Comparison of ENCODE assay signal across 8 cellular contexts in genomic region chr10:27100800-27101347, GRCh38. TPM values are rescaled to one million over a fixed set of nuclear protein-coding genes. Genes with fewer than 3 reads are reported as not detected.
DNase-seq lines count a peak whose midpoint lies in the region; ATAC-seq and TF ChIP-seq lines count a peak whose summit lies in the region.

No MANE protein-coding gene starts in this region.

- H3K4me3 Mint-ChIP-seq in IgD-negative memory B cell, result peak overlapping the region; percentile 91 to 98 (median 96)
- peak overlapping the region; percentile 85 for H3K4me3 Mint-ChIP-seq in activated T-helper 2 cell treated with anti-CD3 and anti-CD28 coated beads, Interferon-gamma antibody, Interleukin-2, Interleukin-4, amounts not matched to agents 10 μg/mL and 5 μg/mL and 100 μg/mL, durations not matched to agents 14 hours and 24 hours and 36 hours (ENCODE audit: low read depth)

- peaks cover 3 to 21% (median 15%) of the 10 kb centered on the region in 9 donors for H3K4me1 ChIP-seq in heart right ventricle
- peaks cover 15% of the 10 kb centered on the region for H3K4me1 ChIP-seq in skeletal muscle satellite cell (ENCODE audit: control insufficient read depth, insufficient read depth, low read length)

- intact Hi-C loops in activated T-helper 2 cell treated with anti-CD3 and anti-CD28 coated beads, Interferon-gamma antibody, Interleukin-2, Interleukin-4, amounts not matched to agents 10 μg/mL and 5 μg/mL and 100 μg/mL, durations not matched to agents 14 hours and 24 hours and 36 hours (cut with micrococcal nuclease), result loop anchor here (1.0 to 10.0 kb wide), 6 partner anchors 54 to 616 kb away; partner anchors contain the start of genes ABI1 and MASTL
- intact Hi-C loops in heart right ventricle (cut with DNase I), result loop anchor here in 2 of 10 donors (5.0 kb wide), 1 partner anchor 56 kb away; the partner anchor contains the start of gene MASTL (in 2 of the 2)

- H3K27me3 ChIP-seq in heart right ventricle (no peaks in the 10 kb centered on the region), skeletal muscle satellite cell (ENCODE audit: control insufficient read depth, insufficient read depth, low read length) (no peaks in the 10 kb centered on the region)

- no peaks in the 10 kb centered on the region for H3K9me3 Mint-ChIP-seq in IgD-negative memory B cell
- H3K9me3 Mint-ChIP-seq in activated T-helper 2 cell treated with anti-CD3 and anti-CD28 coated beads, Interferon-gamma antibody, Interleukin-2, Interleukin-4, amounts not matched to agents 10 μg/mL and 5 μg/mL and 100 μg/mL, durations not matched to agents 14 hours and 24 hours and 36 hours, result peaks cover 11% of the 10 kb centered on the region

- peak; percentile 89 for DNase-seq in DMS 273 (lab: John Stamatoyannopoulos, UW; ENCODE audit: unreplicated experiment)
- DNase-seq in activated T-helper 2 cell treated with anti-CD3 and anti-CD28 coated beads, Interferon-gamma antibody, Interleukin-2, Interleukin-4, amounts not matched to agents 10 μg/mL and 5 μg/mL and 100 μg/mL, durations not matched to agents 14 hours and 24 hours and 36 hours (ENCODE audit: low spot score), result no peak
- DNase-seq in heart right ventricle, result no peak
- no peak for DNase-seq in cerebellar cortex (ENCODE audit: low spot score)
- no peak for DNase-seq in globus pallidus (ENCODE audit: low spot score)

- H3K9me3 ChIP-seq in heart right ventricle (no peaks in the 10 kb centered on the region), skeletal muscle satellite cell (replicated peaks; ENCODE audit: low read length) (no peaks in the 10 kb centered on the region)

- 49 to 53% methylated on average over 14 of the region's 14 CpGs for WGBS in heart right ventricle, 2 donors

- H3K36me3 ChIP-seq in heart right ventricle (peaks cover 0 to 13% (median 0%) of the 10 kb centered on the region in 9 donors), skeletal muscle satellite cell (ENCODE audit: insufficient read depth, low read length) (peaks cover 5% of the 10 kb centered on the region)

- peaks cover 2% of the 10 kb centered on the region for H3K36me3 Mint-ChIP-seq in IgD-negative memory B cell
- peaks cover 28% of the 10 kb centered on the region for H3K36me3 Mint-ChIP-seq in activated T-helper 2 cell treated with anti-CD3 and anti-CD28 coated beads, Interferon-gamma antibody, Interleukin-2, Interleukin-4, amounts not matched to agents 10 μg/mL and 5 μg/mL and 100 μg/mL, durations not matched to agents 14 hours and 24 hours and 36 hours (ENCODE audit: low read depth)

- H3K9ac ChIP-seq in skeletal muscle satellite cell (ENCODE audit: low read depth, low read length), result peak overlapping the region; percentile 96

- no peak for TF ChIP-seq CTCF in heart right ventricle (IDR thresholded peaks at IDR 0.05)

- H3K4me1 Mint-ChIP-seq in IgD-negative memory B cell, result peaks cover 7 to 11% (median 10%) of the 10 kb centered on the region in 3 donors
- H3K4me1 Mint-ChIP-seq in activated T-helper 2 cell treated with anti-CD3 and anti-CD28 coated beads, Interferon-gamma antibody, Interleukin-2, Interleukin-4, amounts not matched to agents 10 μg/mL and 5 μg/mL and 100 μg/mL, durations not matched to agents 14 hours and 24 hours and 36 hours (ENCODE audit: low read depth), result peaks cover 39% of the 10 kb centered on the region

- peak overlapping the region; percentile 100 for H3K4me2 ChIP-seq in skeletal muscle satellite cell (ENCODE audit: low read length)

- ATAC-seq in heart right ventricle, result peak in 6 of 8 donors; percentile 7 to 33 (median 20)
- no peak for ATAC-seq in GM18868 (IDR thresholded peaks at IDR 0.05; ENCODE audit: unreplicated experiment)

- H3K27me3 Mint-ChIP-seq in IgD-negative memory B cell, result peaks cover 2% of the 10 kb centered on the region
- H3K27me3 Mint-ChIP-seq in activated T-helper 2 cell treated with anti-CD3 and anti-CD28 coated beads, Interferon-gamma antibody, Interleukin-2, Interleukin-4, amounts not matched to agents 10 μg/mL and 5 μg/mL and 100 μg/mL, durations not matched to agents 14 hours and 24 hours and 36 hours (ENCODE audit: low read depth), result peaks cover 2% of the 10 kb centered on the region

- peak overlapping the region; percentile 92 to 99 (median 96) for H3K27ac Mint-ChIP-seq in IgD-negative memory B cell
- H3K27ac Mint-ChIP-seq in activated T-helper 2 cell treated with anti-CD3 and anti-CD28 coated beads, Interferon-gamma antibody, Interleukin-2, Interleukin-4, amounts not matched to agents 10 μg/mL and 5 μg/mL and 100 μg/mL, durations not matched to agents 14 hours and 24 hours and 36 hours, result peak overlapping the region; percentile 91

- peak overlapping the region; percentile 72 to 87 (median 76) for H3K4me3 ChIP-seq in heart right ventricle
- peak overlapping the region; percentile 92 for H3K4me3 ChIP-seq in skeletal muscle satellite cell (ENCODE audit: low read length)

- peak overlapping the region; percentile 85 to 96 (median 92) for H3K27ac ChIP-seq in heart right ventricle

RNA-seq across cellular contexts. Expression of gene ANKRD26, which starts 0.6 kb away (rescaled TPM):
- polyA plus RNA-seq in IgD-negative memory B cell (1.5 TPM), heart right ventricle (10 to 100 TPM in 1 of 2 donors, 1 to 10 TPM in 1; 1.9 to 10.3 TPM)
- 5.5 and 6.5 TPM in 2 replicates for total RNA-seq in activated T-helper 2 cell treated with anti-CD3 and anti-CD28 coated beads, Interferon-gamma antibody, Interleukin-2, Interleukin-4, amounts not matched to agents 10 μg/mL and 5 μg/mL and 100 μg/mL, durations not matched to agents 14 hours and 24 hours and 36 hours
- total RNA-seq in heart right ventricle, result 10 to 100 TPM in 7 of 10 donors, 1 to 10 TPM in 3; 8.2 to 12.2 (median 10.8) TPM
- 5.7 and 7.6 TPM in 2 replicates for total RNA-seq in skeletal muscle satellite cell (2012; rRNA removed)

RNA-seq across cellular contexts. Expression of gene YME1L1, which starts 53.3 kb away (rescaled TPM):
- polyA plus RNA-seq in IgD-negative memory B cell (85.1 TPM), heart right ventricle (10 to 100 TPM; 19.4 to 50.1 TPM)
- 146 and 152 TPM in 2 replicates for total RNA-seq in activated T-helper 2 cell treated with anti-CD3 and anti-CD28 coated beads, Interferon-gamma antibody, Interleukin-2, Interleukin-4, amounts not matched to agents 10 μg/mL and 5 μg/mL and 100 μg/mL, durations not matched to agents 14 hours and 24 hours and 36 hours
- 100 to 1,000 TPM in 6 of 10 donors, 10 to 100 TPM in 4; 86.6 to 111 (median 101) TPM for total RNA-seq in heart right ventricle
- 73.8 and 80.9 TPM in 2 replicates for total RNA-seq in skeletal muscle satellite cell (2012; rRNA removed)

RNA-seq across cellular contexts. Expression of gene MASTL, which starts 54.3 kb away (rescaled TPM):
- 3.8 TPM for polyA plus RNA-seq in IgD-negative memory B cell
- total RNA-seq in activated T-helper 2 cell treated with anti-CD3 and anti-CD28 coated beads, Interferon-gamma antibody, Interleukin-2, Interleukin-4, amounts not matched to agents 10 μg/mL and 5 μg/mL and 100 μg/mL, durations not matched to agents 14 hours and 24 hours and 36 hours, result 26.7 and 29.7 TPM in 2 replicates
- total RNA-seq in heart right ventricle, result 1 to 10 TPM; 1.6 to 4.3 (median 2.0) TPM
- 1 to 10 TPM; 1.5 to 1.7 TPM for polyA plus RNA-seq in heart right ventricle
- 12.0 and 12.9 TPM in 2 replicates for total RNA-seq in skeletal muscle satellite cell (2012; rRNA removed)
